Comparison of ENCODE assay signal across 27 cellular contexts in the genomic region with DNA sequence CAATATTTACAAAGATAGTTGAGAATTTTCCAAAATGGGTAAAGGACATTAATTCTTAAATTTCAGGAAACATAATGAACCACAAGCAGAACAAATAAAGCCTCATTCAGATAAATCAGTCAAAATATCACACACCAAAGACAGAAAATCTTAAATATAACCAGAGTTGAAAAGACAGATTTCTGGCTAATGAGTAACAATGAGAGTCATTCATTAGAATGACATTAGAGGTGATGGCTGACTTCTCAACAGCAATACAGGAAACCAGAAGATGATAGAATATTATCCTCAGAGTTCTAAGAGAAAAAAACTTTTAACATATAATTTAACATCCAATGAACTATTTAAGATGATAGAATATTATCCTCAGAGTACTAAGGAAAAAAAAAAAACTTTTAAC.
DNase-seq lines count a peak whose midpoint lies in the region; ATAC-seq and TF ChIP-seq lines count a peak whose summit lies in the region.
"Had no signal": no experiment of that assay in that cellular context is flagged by ENCODE, and none has a peak within 500 bp of the region (broad histone marks: within the 10 kb centered on the region; RNA-seq: fewer than 3 reads in every experiment).

No MANE protein-coding gene starts in this region.

- H3K36me3 ChIP-seq in upper lobe of left lung: no peaks in the 10 kb centered on the region
- H3K36me3 ChIP-seq: esophagus muscularis mucosa had no signal

- no peak overlapping the region for H3K27ac ChIP-seq in upper lobe of left lung
- H3K27ac ChIP-seq: esophagus muscularis mucosa, hepatocyte, psoas muscle, SJSA1 had no signal

- H3K4me3 ChIP-seq in choroid plexus epithelial cell (ENCODE audit: low read depth, low read length): no peak overlapping the region
- H3K4me3 ChIP-seq in upper lobe of left lung: no peak overlapping the region
- H3K4me3 ChIP-seq: esophagus muscularis mucosa, hepatocyte, psoas muscle, SJSA1 had no signal

- ATAC-seq in GM18511 (IDR thresholded peaks at IDR 0.05; ENCODE audit: unreplicated experiment) (peak; percentile 62), HG03460 (IDR thresholded peaks at IDR 0.05; ENCODE audit: unreplicated experiment) (peak; percentile 66), Right ventricle myocardium superior (ENCODE audit: poor library complexity) (no peak), upper lobe of left lung (ENCODE audit: low FRiP score in 2 of 2) (no peak)
- ATAC-seq: activated T-helper 17 cell treated with anti-CD3 and anti-CD28 coated beads, Interleukin-2, amount 50 U/mL, for 72 hours; left colon; natural killer cell; psoas muscle had no signal

- H3K27me3 ChIP-seq in upper lobe of left lung: no peaks in the 10 kb centered on the region
- H3K27me3 ChIP-seq: esophagus muscularis mucosa, hepatocyte, SJSA1 had no signal

- TF ChIP-seq POLR2A in upper lobe of left lung (IDR thresholded peaks at IDR 0.05): no peak

- peak; percentile 54 for DNase-seq in choroid plexus epithelial cell (ENCODE audit: low read depth)
- DNase-seq in renal cortical epithelial cell (ENCODE audit: low read depth): peak; percentile 56
- DNase-seq in Right ventricle myocardium superior: no peak
- no peak for DNase-seq in upper lobe of left lung
- DNase-seq in islet precursor cell: no peak
- DNase-seq in NCI-H2171 treated with DMSO at 0.1 percent for 48 hours (lab: John Stamatoyannopoulos, UW): no peak
- DNase-seq: activated CD4-positive, alpha-beta T cell treated with anti-CD3 and anti-CD28 coated beads for 48 hours; C1 segment of cervical spinal cord; COR-L47; GDM1; H7; left colon; natural killer cell; NCI-H1048; NCI-H1694; NCI-H446 treated with DMSO at 0.1 percent for 48 hours; NCI-H774; psoas muscle; RPMI8226; stimulated activated CD4-positive, alpha-beta T cell treated with anti-CD3 and anti-CD28 coated beads, Interleukin-4, amount 100 ng/mL, for 4 hours; trophoblast cell had no signal

- H3K9me3 ChIP-seq in upper lobe of left lung: no peaks in the 10 kb centered on the region
- H3K9me3 ChIP-seq: esophagus muscularis mucosa, psoas muscle, SJSA1 had no signal

- H3K4me1 ChIP-seq in upper lobe of left lung: no peaks in the 10 kb centered on the region
- H3K4me1 ChIP-seq: esophagus muscularis mucosa, psoas muscle, SJSA1 had no signal

- intact Hi-C loops in Right ventricle myocardium superior (cut with DNase I): no loop called here

- no peak for TF ChIP-seq EP300 in upper lobe of left lung (IDR thresholded peaks at IDR 0.05)

- TF ChIP-seq CTCF in choroid plexus epithelial cell (conservative IDR thresholded peaks at IDR 0.05; ENCODE audit: low read depth, low read length) (no peak), upper lobe of left lung (IDR thresholded peaks at IDR 0.05) (no peak)

Comparison
In these comparisons a context has a peak if more than half of its experiments do, and no peak if none do; other contexts are left out.
1. ATAC-seq: peak in GM18511 (single experiment) and HG03460 (single experiment); none in Right ventricle myocardium superior (single experiment) and upper lobe of left lung (0 of 2).
2. DNase-seq: peak in choroid plexus epithelial cell (single experiment) and renal cortical epithelial cell (single experiment); none in Right ventricle myocardium superior (single experiment), upper lobe of left lung (0 of 2), islet precursor cell (single experiment) and NCI-H2171 treated with DMSO at 0.1 percent for 48 hours (single experiment).